ENCODE assay signal across 8 cellular contexts in genomic region chr12:29241821-29242591, GRCh38.
A peak's percentile ranks its signal among the peaks of the same experiment; 100 is the strongest.
DNase-seq lines count a peak whose midpoint lies in the region; ATAC-seq and TF ChIP-seq lines count a peak whose summit lies in the region.

No MANE protein-coding gene starts in this region.

- TF ChIP-seq POLR2A in upper lobe of left lung (IDR thresholded peaks at IDR 0.05): peak in 1 of 4 donors; percentile 31

- no peaks in the 10 kb centered on the region for H3K36me3 ChIP-seq in upper lobe of left lung

- H3K4me1 ChIP-seq in upper lobe of left lung: peaks cover 15 to 35% (median 28%) of the 10 kb centered on the region in 4 donors

- peak in 1 of 4 donors; percentile 73 for TF ChIP-seq EP300 in upper lobe of left lung (IDR thresholded peaks at IDR 0.05)

- peak; percentile 48 for DNase-seq in A172 (ENCODE audit: low spot score)
- DNase-seq in NOMO-1 (lab: John Stamatoyannopoulos, UW; ENCODE audit: unreplicated experiment in 2 of 2): peak; percentile 58 to 97
- DNase-seq in dedifferentiated amniotic fluid mesenchymal stem cell (ENCODE audit: extremely low spot score): peak; percentile 81
- peak; percentile 75 for DNase-seq in medulla oblongata (ENCODE audit: extremely low spot score)
- DNase-seq in upper lobe of left lung: peak in 1 of 2 donors; percentile 81
- no peak for DNase-seq in activated CD8-positive, alpha-beta memory T cell treated with anti-CD3 and anti-CD28 coated beads for 24 hours

- TF ChIP-seq CTCF in upper lobe of left lung (IDR thresholded peaks at IDR 0.05): peak in 4 of 6 experiments; percentile 28 to 39 (median 32)

- ATAC-seq in GM18517 (IDR thresholded peaks at IDR 0.05; ENCODE audit: unreplicated experiment) (peak; percentile 84), HG02885 (IDR thresholded peaks at IDR 0.05; ENCODE audit: poor library complexity, unreplicated experiment) (peak; percentile 92), upper lobe of left lung (ENCODE audit: low FRiP score in 2 of 2) (peak; percentile 92)

- WGBS in upper lobe of left lung, 2 donors: 20 to 35% methylated on average over 7 of the region's 7 CpGs

- no peaks in the 10 kb centered on the region for H3K27me3 ChIP-seq in upper lobe of left lung

- no peak overlapping the region for H3K4me3 ChIP-seq in upper lobe of left lung

- H3K27ac ChIP-seq in upper lobe of left lung: peak overlapping the region; percentile 74 to 85 (median 78)

- H3K9me3 ChIP-seq in upper lobe of left lung: no peaks in the 10 kb centered on the region
